In the genomic region with DNA sequence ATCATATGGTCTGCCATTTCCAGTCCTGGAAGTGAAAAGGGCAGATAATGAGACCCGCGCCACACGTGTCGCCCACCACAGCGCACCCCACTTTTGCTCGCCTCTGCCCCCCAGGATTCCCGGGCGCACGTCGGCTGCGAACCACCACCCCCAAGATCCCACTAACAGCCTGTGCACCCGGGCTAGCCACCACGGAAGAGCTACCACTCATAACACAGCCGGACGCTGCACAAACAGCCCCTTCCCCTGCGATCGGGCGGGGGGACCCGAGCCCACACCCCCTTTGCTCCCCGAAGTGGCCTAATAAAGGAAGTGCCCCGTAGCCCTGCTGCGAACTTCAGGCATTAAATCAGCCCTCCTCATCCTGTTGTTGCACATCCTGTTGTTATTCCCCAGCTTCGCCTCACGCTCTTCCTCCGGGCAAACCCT, we compare ENCODE assay signal across 8 cellular contexts. TPM values are rescaled to one million over a fixed set of nuclear protein-coding genes. Genes with fewer than 3 reads are reported as not detected.
A peak's percentile ranks its signal among the peaks of the same experiment; 100 is the strongest.
DNase-seq lines count a peak whose midpoint lies in the region; ATAC-seq and TF ChIP-seq lines count a peak whose summit lies in the region.

No MANE protein-coding gene starts in this region.

- H3K9me3 Mint-ChIP-seq in CD8-positive, alpha-beta T cell, result no peaks in the 10 kb centered on the region
- H3K9me3 Mint-ChIP-seq in neural crest cell, result no peaks in the 10 kb centered on the region

- no peaks in the 10 kb centered on the region for H3K9me3 ChIP-seq in CD8-positive, alpha-beta T cell (ENCODE audit: low read length)
- H3K9me3 ChIP-seq in PC-3 (ENCODE audit: low read length), result no peaks in the 10 kb centered on the region

- ATAC-seq in CD8-positive, alpha-beta T cell, result peak; percentile 8
- ATAC-seq in GM21515 (IDR thresholded peaks at IDR 0.05; ENCODE audit: unreplicated experiment) (peak; percentile 4), PC-3 (peak; percentile 9; the same call in 1 of the 2 replicates), HG03442 (IDR thresholded peaks at IDR 0.05; ENCODE audit: unreplicated experiment) (no peak)

- peak overlapping the region; percentile 98 for H3K27ac Mint-ChIP-seq in CD8-positive, alpha-beta T cell
- peak overlapping the region; percentile 98 for H3K27ac Mint-ChIP-seq in neural crest cell (ENCODE audit: unreplicated experiment)

- H3F3A ChIP-seq in PC-3 (ENCODE audit: low read length, unreplicated experiment), result no peaks in the 10 kb centered on the region

- peaks cover 36% of the 10 kb centered on the region for H3K79me2 ChIP-seq in PC-3 (ENCODE audit: low read length)

- peak overlapping the region; percentile 94 for H3K27ac ChIP-seq in CD8-positive, alpha-beta T cell (ENCODE audit: low read depth, low read length)
- H3K27ac ChIP-seq in PC-3 (ENCODE audit: low read length), result peak overlapping the region; percentile 83

- peak in 1 of 7 experiments; percentile 26 for DNase-seq in CD8-positive, alpha-beta T cell
- DNase-seq in PC-3 (no peak), epithelial cell of esophagus (ENCODE audit: low read depth) (no peak), neural crest cell (ENCODE audit: low read depth, low spot score) (no peak)
- DNase-seq in stimulated activated CD4-positive, alpha-beta T cell treated with anti-CD3 and anti-CD28 coated beads, Interleukin-4, amount 100 ng/mL, for 1 hour, result no peak
- no peak for DNase-seq in activated CD4-positive, alpha-beta T cell treated with anti-CD3 and anti-CD28 coated beads for 1 hour

- peak overlapping the region; percentile 93 for H3K4me3 ChIP-seq in CD8-positive, alpha-beta T cell (ENCODE audit: low read depth, low read length)
- H3K4me3 ChIP-seq in PC-3 (ENCODE audit: low read length) (peak overlapping the region; percentile 91), epithelial cell of esophagus (ENCODE audit: low read length) (peak overlapping the region; percentile 97)

- peaks cover 40% of the 10 kb centered on the region for H3K4me1 Mint-ChIP-seq in CD8-positive, alpha-beta T cell (ENCODE audit: low read depth)
- peaks cover 51% of the 10 kb centered on the region for H3K4me1 Mint-ChIP-seq in neural crest cell

- CTCF ChIA-PET in CD8-positive, alpha-beta T cell (lab: Charles Lee), result interaction anchor here (0.9 to 4.6 kb wide), 12 partner anchors 9 to 1067 kb away, joined by 3 to 31 read pairs (median 6); partner anchors contain the start of gene TXLNB
- CTCF ChIA-PET in PC-3 (lab: Charles Lee), result interaction anchor here (0.6 kb wide), 1 partner anchor 1430 kb away, joined by 3 read pairs; no protein-coding TSS in a partner anchor

- peak overlapping the region; percentile 90 for H3K9ac ChIP-seq in PC-3 (ENCODE audit: low read length)

- H3K27me3 Mint-ChIP-seq in CD8-positive, alpha-beta T cell (ENCODE audit: low read depth), result no peaks in the 10 kb centered on the region
- peaks cover 4% of the 10 kb centered on the region for H3K27me3 Mint-ChIP-seq in neural crest cell (ENCODE audit: low read depth)

- TF ChIP-seq CTCF in CD8-positive, alpha-beta T cell (IDR thresholded peaks at IDR 0.05), result no peak
- no peak for TF ChIP-seq CTCF in PC-3 (conservative IDR thresholded peaks at IDR 0.05; ENCODE audit: low read depth, low read length)
- peak; percentile 1 for TF ChIP-seq CTCF in epithelial cell of esophagus (IDR thresholded peaks at IDR 0.05; ENCODE audit: insufficient read depth, low read depth, low read length, missing control alignments)
- no peak for TF ChIP-seq CTCF in neural crest cell (conservative IDR thresholded peaks at IDR 0.05)

- peaks cover 18% of the 10 kb centered on the region for H4K20me1 ChIP-seq in PC-3 (ENCODE audit: low read length)

- intact Hi-C loops in CD8-positive, alpha-beta T cell (cut with DNase I, micrococcal nuclease), result loop anchor here (1.0 to 10.0 kb wide), 15 partner anchors 51 to 1269 kb away; partner anchors contain the start of genes ABRACL (in 2 of the 2), HEBP2 (in 2 of the 2), HECA (in 2 of the 2) and CCDC28A (in 1 of the 2)
- intact Hi-C loops in PC-3 (cut with micrococcal nuclease), result loop anchor here (2.0 to 10.0 kb wide), 6 partner anchors 191 to 1471 kb away; no protein-coding TSS in a partner anchor

- H3K4me2 ChIP-seq in PC-3 (ENCODE audit: low read length), result peak overlapping the region; percentile 95

- H3K36me3 Mint-ChIP-seq in CD8-positive, alpha-beta T cell, result peaks cover 42% of the 10 kb centered on the region
- H3K36me3 Mint-ChIP-seq in neural crest cell (ENCODE audit: low read depth), result peaks cover 26% of the 10 kb centered on the region

- peak overlapping the region; percentile 98 for H3K4me3 Mint-ChIP-seq in CD8-positive, alpha-beta T cell
- peak overlapping the region; percentile 100 for H3K4me3 Mint-ChIP-seq in neural crest cell

- no peak overlapping the region for H2AFZ ChIP-seq in PC-3 (ENCODE audit: low read length)

- no peaks in the 10 kb centered on the region for H3K27me3 ChIP-seq in CD8-positive, alpha-beta T cell (ENCODE audit: insufficient read depth, low read length)
- no peaks in the 10 kb centered on the region for H3K27me3 ChIP-seq in PC-3 (ENCODE audit: low read length)

- POLR2A ChIA-PET in CD8-positive, alpha-beta T cell (lab: Charles Lee), result interaction anchor here (0.7 to 4.3 kb wide), 54 partner anchors 9 to 970 kb away, joined by 3 to 44 read pairs (median 6); partner anchors contain the start of genes ABRACL, CCDC28A, HEBP2 and HECA
- POLR2A ChIA-PET in PC-3 (lab: Charles Lee; ENCODE audit: unreplicated experiment), result interaction anchor here (0.6 to 1.4 kb wide), 6 partner anchors 283 to 753 kb away, joined by 3 to 9 read pairs (median 5); no protein-coding TSS in a partner anchor

- H3K36me3 ChIP-seq in CD8-positive, alpha-beta T cell (ENCODE audit: insufficient read depth, low read length), result no peaks in the 10 kb centered on the region
- H3K36me3 ChIP-seq in PC-3 (ENCODE audit: low read depth, low read length), result peaks cover 7% of the 10 kb centered on the region; the same call in 1 of the 2 replicates

- no peaks in the 10 kb centered on the region for H3K9me2 ChIP-seq in PC-3 (replicated peaks; ENCODE audit: low read length)

- H3K4me1 ChIP-seq in CD8-positive, alpha-beta T cell (ENCODE audit: insufficient read depth, low read length), result peaks cover 35% of the 10 kb centered on the region
- peaks cover 42% of the 10 kb centered on the region for H3K4me1 ChIP-seq in PC-3 (ENCODE audit: insufficient read depth, low read length)

- TSS peak; percentile 92 for BruUV-seq in PC-3 (replicated peaks; lab: Mats Ljungman, UMichigan)

RNA-seq across cellular contexts. Expression of gene CITED2, which starts 0.5 kb away (rescaled TPM):
- 100 to 1,000 TPM; 138 to 141 TPM for total RNA-seq in CD8-positive, alpha-beta T cell
- total RNA-seq in PC-3 (2014; rRNA removed) (51.4 and 54.2 TPM in 2 replicates), neural crest cell (122 and 126 TPM in 2 replicates)
